Comparison of ENCODE assay signal across 13 cellular contexts in genomic region chr5:143418140-143418866, GRCh38. TPM values are rescaled to one million over a fixed set of nuclear protein-coding genes. Genes with fewer than 3 reads are reported as not detected.
DNase-seq lines count a peak whose midpoint lies in the region; ATAC-seq and TF ChIP-seq lines count a peak whose summit lies in the region.
"Had no signal": no experiment of that assay in that cellular context is flagged by ENCODE, and none has a peak within 500 bp of the region (broad histone marks: within the 10 kb centered on the region; RNA-seq: fewer than 3 reads in every experiment).

No MANE protein-coding gene starts in this region.

- POLR2A ChIA-PET in PC-3 (lab: Charles Lee; ENCODE audit: unreplicated experiment), result no interaction called here

- H3K27me3 Mint-ChIP-seq in activated T-cell treated with anti-CD3 and anti-CD28 coated beads, Interleukin-2, amount 50 U/mL, for 4 hours (ENCODE audit: low read depth), result no peaks in the 10 kb centered on the region

- no peak overlapping the region for H4K8ac ChIP-seq in mesenchymal stem cell (ENCODE audit: low read length)

- no peak overlapping the region for H3K9ac ChIP-seq in PC-3 (ENCODE audit: low read length)
- no peak overlapping the region for H3K9ac ChIP-seq in mesenchymal stem cell (ENCODE audit: low read length)

- H3F3A ChIP-seq in PC-3 (ENCODE audit: low read length, unreplicated experiment), result no peaks in the 10 kb centered on the region

- peak; percentile 48 to 61 for ATAC-seq in activated T-cell treated with anti-CD3 and anti-CD28 coated beads, Interleukin-2, amount 50 U/mL, for 4 hours
- ATAC-seq in HG02642 (IDR thresholded peaks at IDR 0.05; ENCODE audit: poor library complexity, unreplicated experiment), result peak; percentile 59
- ATAC-seq in PC-3, result peak; percentile 80
- ATAC-seq in stimulated activated naive CD8-positive, alpha-beta T cell treated with anti-CD3 and anti-CD28 coated beads, Interleukin-15, Interleukin-2, amounts not matched to agents 100 U/mL and 50 U/mL, for 24 hours, result peak; percentile 40

- H3K4me3 ChIP-seq in PC-3 (ENCODE audit: low read length), result no peak overlapping the region
- no peak overlapping the region for H3K4me3 ChIP-seq in mesenchymal stem cell (ENCODE audit: insufficient read depth in 1 of 2, low read depth in 1 of 2, low read length in 2 of 2)
- H3K4me3 ChIP-seq: esophagus squamous epithelium, ovary had no signal

- H3K18ac ChIP-seq in mesenchymal stem cell (ENCODE audit: low read depth in 1 of 2, low read length in 2 of 2), result peak overlapping the region in 1 of 2 experiments; percentile 55

- no peak overlapping the region for H3K4ac ChIP-seq in mesenchymal stem cell (ENCODE audit: low read depth in 1 of 2, low read length in 2 of 2)

- intact Hi-C loops in PC-3 (cut with micrococcal nuclease), result no loop called here

- H3K36me3 ChIP-seq in PC-3 (ENCODE audit: low read depth, low read length), result no peaks in the 10 kb centered on the region
- no peaks in the 10 kb centered on the region for H3K36me3 ChIP-seq in mesenchymal stem cell (ENCODE audit: control insufficient read depth in 1 of 2, insufficient read depth in 2 of 2, low read depth in 1 of 2, low read length in 2 of 2)
- H3K36me3 ChIP-seq: esophagus squamous epithelium, ovary had no signal

- peaks cover 10% of the 10 kb centered on the region for H3K36me3 Mint-ChIP-seq in activated T-cell treated with anti-CD3 and anti-CD28 coated beads, Interleukin-2, amount 50 U/mL, for 4 hours (ENCODE audit: insufficient read depth)

- H3K4me2 ChIP-seq in PC-3 (ENCODE audit: low read length) (peak overlapping the region; percentile 45), mesenchymal stem cell (ENCODE audit: low read length, poor library complexity, severe bottlenecking) (no peak overlapping the region)

- no peaks in the 10 kb centered on the region for H3K9me3 ChIP-seq in PC-3 (ENCODE audit: low read length)
- H3K9me3 ChIP-seq in mesenchymal stem cell (ENCODE audit: control insufficient read depth, low read length), result no peaks in the 10 kb centered on the region
- H3K9me3 ChIP-seq: esophagus squamous epithelium, ovary had no signal

- H3K9me2 ChIP-seq in PC-3 (replicated peaks; ENCODE audit: low read length), result no peaks in the 10 kb centered on the region

- no peaks in the 10 kb centered on the region for H3K79me2 ChIP-seq in PC-3 (ENCODE audit: low read length)

- H3K23ac ChIP-seq in mesenchymal stem cell (ENCODE audit: low read length in 2 of 2), result no peak overlapping the region

- no peak overlapping the region for H2BK120ac ChIP-seq in mesenchymal stem cell (ENCODE audit: low read depth, low read length)

- H3K27me3 ChIP-seq in PC-3 (ENCODE audit: low read length) (no peaks in the 10 kb centered on the region), mesenchymal stem cell (ENCODE audit: control insufficient read depth in 1 of 2, insufficient read depth in 1 of 2, low read length in 2 of 2) (no peaks in the 10 kb centered on the region)
- H3K27me3 ChIP-seq: esophagus squamous epithelium, ovary had no signal

- peaks cover 35% of the 10 kb centered on the region for H3K4me1 Mint-ChIP-seq in activated T-cell treated with anti-CD3 and anti-CD28 coated beads, Interleukin-2, amount 50 U/mL, for 4 hours (ENCODE audit: low read depth)

- no peaks in the 10 kb centered on the region for H3K79me1 ChIP-seq in mesenchymal stem cell (replicated peaks; ENCODE audit: low read length, poor library complexity, severe bottlenecking)

- H2BK5ac ChIP-seq in mesenchymal stem cell (ENCODE audit: low read depth, low read length, poor library complexity, severe bottlenecking), result no peak overlapping the region

- no peak overlapping the region for H4K91ac ChIP-seq in mesenchymal stem cell (ENCODE audit: low read length)

- H3K14ac ChIP-seq in mesenchymal stem cell (ENCODE audit: low read length in 2 of 2), result peak overlapping the region in 1 of 2 experiments; percentile 30

- no peak overlapping the region for H2AFZ ChIP-seq in PC-3 (ENCODE audit: low read length)
- H2AFZ ChIP-seq in mesenchymal stem cell (ENCODE audit: low read depth, low read length), result no peak overlapping the region

- CTCF ChIA-PET in PC-3 (lab: Charles Lee), result no interaction called here

- no peak overlapping the region for H2AK5ac ChIP-seq in mesenchymal stem cell (ENCODE audit: low read length, severe bottlenecking)

- H3K4me3 Mint-ChIP-seq in activated T-cell treated with anti-CD3 and anti-CD28 coated beads, Interleukin-2, amount 50 U/mL, for 4 hours, result no peak overlapping the region

- H2BK12ac ChIP-seq in mesenchymal stem cell (ENCODE audit: low read length in 2 of 2), result no peak overlapping the region

- H4K20me1 ChIP-seq in PC-3 (ENCODE audit: low read length), result no peaks in the 10 kb centered on the region

- H3K9me3 Mint-ChIP-seq in activated T-cell treated with anti-CD3 and anti-CD28 coated beads, Interleukin-2, amount 50 U/mL, for 4 hours, result no peaks in the 10 kb centered on the region

- peak overlapping the region; percentile 8; the same call in 1 of the 2 replicates for H3K27ac ChIP-seq in PC-3 (ENCODE audit: low read length)
- no peak overlapping the region for H3K27ac ChIP-seq in mesenchymal stem cell (ENCODE audit: low read length, poor library complexity, severe bottlenecking)
- H3K27ac ChIP-seq: esophagus squamous epithelium, ovary had no signal

- DNase-seq in activated T-cell treated with anti-CD3 and anti-CD28 coated beads, Interleukin-2, amount 50 U/mL, for 4 hours, result no peak
- DNase-seq in activated T-cell treated with anti-CD3 and anti-CD28 coated beads for 4 hours (no peak), PC-3 (peak; percentile 59), HK-2 (ENCODE audit: unreplicated experiment) (no peak), NCI-H446 (lab: John Stamatoyannopoulos, UW) (no peak), mesenchymal stem cell (no peak)
- DNase-seq in stimulated activated naive CD8-positive, alpha-beta T cell treated with anti-CD3 and anti-CD28 coated beads, Interleukin-15, Interleukin-2, amounts not matched to agents 100 U/mL and 50 U/mL, for 24 hours, result no peak
- DNase-seq: activated CD4-positive, alpha-beta T cell treated with anti-CD3 and anti-CD28 coated beads for 48 hours; esophagus squamous epithelium; kidney; MM.1S; ovary had no signal

- BruUV-seq in PC-3 (replicated peaks; lab: Mats Ljungman, UMichigan), result no TSS peak

- 69% methylated on average over 2 of the region's 2 CpGs for WGBS in mesenchymal stem cell

- H3K4me1 ChIP-seq in PC-3 (ENCODE audit: insufficient read depth, low read length) (peaks cover 16% of the 10 kb centered on the region), mesenchymal stem cell (ENCODE audit: control insufficient read depth, insufficient read depth, low read depth, low read length) (peaks cover 1% of the 10 kb centered on the region)

- TF ChIP-seq CTCF in PC-3 (conservative IDR thresholded peaks at IDR 0.05; ENCODE audit: low read depth, low read length), result no peak

- no peak overlapping the region for H2BK15ac ChIP-seq in mesenchymal stem cell (ENCODE audit: low read depth, poor library complexity, severe bottlenecking)

RNA-seq across cellular contexts. Expression of gene NR3C1, which starts 14.8 kb away (rescaled TPM):
- total RNA-seq in activated T-cell treated with anti-CD3 and anti-CD28 coated beads, Interleukin-2, amount 50 U/mL, for 4 hours, result 10 to 100 TPM; 40.2 to 53.3 (median 43.1) TPM
- total RNA-seq in PC-3 (2014; rRNA removed), result 13.0 and 14.5 TPM in 2 replicates
- polyA plus RNA-seq in mesenchymal stem cell (2013, experiment 1 of 2), result 24.7 TPM
- 24.3 TPM for polyA plus RNA-seq in mesenchymal stem cell (2013, experiment 2 of 2)
